Comparison of ENCODE assay signal across 1 cellular context in the genomic region with DNA sequence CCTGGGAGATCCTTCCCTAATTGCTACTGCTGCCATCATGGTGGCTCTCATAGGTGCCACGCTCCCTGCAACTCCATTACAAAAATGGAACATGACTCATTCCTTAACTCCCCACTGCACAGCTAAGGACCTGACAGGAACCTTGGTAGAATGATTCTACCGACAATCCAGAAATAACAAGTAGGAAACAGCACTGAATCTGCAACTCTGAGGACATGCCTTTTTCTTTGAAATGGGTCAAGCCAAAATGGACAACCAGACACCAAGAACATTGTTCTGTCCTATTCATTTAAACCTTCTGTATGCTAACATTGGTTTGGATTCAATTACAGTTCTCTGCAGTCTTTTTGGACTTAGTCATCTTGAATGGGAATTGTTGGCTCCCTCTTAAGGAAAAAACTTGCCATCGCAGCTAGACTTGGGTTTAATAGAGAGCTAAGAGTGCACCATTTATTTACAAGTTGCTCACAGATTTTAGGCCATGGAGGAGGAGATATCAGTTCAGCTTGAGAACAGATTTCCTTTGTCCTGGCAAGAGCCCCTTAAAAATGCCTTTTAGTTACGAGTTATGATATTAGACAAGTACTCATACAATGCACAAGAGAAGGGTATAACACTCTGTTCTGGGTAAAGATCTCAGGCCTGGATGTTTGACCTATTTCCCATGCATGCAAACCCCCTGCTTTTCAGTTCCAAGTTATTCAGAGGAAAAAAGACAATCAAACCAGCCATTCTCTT.
TF ChIP-seq lines count a peak whose summit lies in the region.

No MANE protein-coding gene starts in this region.

TF ChIP-seq in H1, 55 proteins besides CTCF, POLR2A, EP300 and RAD21 (continued from another document):
- 0 out of 2 replicates have a peak, but pooled peaks have one; percentile 25 for TF ChIP-seq MAFK (IDR thresholded peaks at IDR 0.05; ENCODE audit: low read depth, low read length)
- no peak for TF ChIP-seq CTBP2 (IDR thresholded peaks at IDR 0.05; ENCODE audit: borderline replicate concordance, insufficient read depth, insufficient read length, low read length)
- no peak for TF ChIP-seq KDM4A (IDR thresholded peaks at IDR 0.05; ENCODE audit: low read depth, low read length, severe bottlenecking)
- TF ChIP-seq JUND (IDR thresholded peaks at IDR 0.05; ENCODE audit: low read length), result peak; percentile 57; the same call in 1 of the 2 replicates
- TF ChIP-seq TAF7 (optimal IDR thresholded peaks at IDR 0.05; ENCODE audit: borderline replicate concordance, low read depth, low read length), result no peak
- TF ChIP-seq RXRA (IDR thresholded peaks at IDR 0.05; ENCODE audit: insufficient read depth, low read depth, low read length), result no peak
- TF ChIP-seq GABPA (IDR thresholded peaks at IDR 0.05; ENCODE audit: borderline replicate concordance, insufficient read depth, low read length), result no peak
- no peak for TF ChIP-seq ASH2L (IDR thresholded peaks at IDR 0.05; ENCODE audit: low read length)
